ENCODE assay signal across 18 cellular contexts in the genomic region with DNA sequence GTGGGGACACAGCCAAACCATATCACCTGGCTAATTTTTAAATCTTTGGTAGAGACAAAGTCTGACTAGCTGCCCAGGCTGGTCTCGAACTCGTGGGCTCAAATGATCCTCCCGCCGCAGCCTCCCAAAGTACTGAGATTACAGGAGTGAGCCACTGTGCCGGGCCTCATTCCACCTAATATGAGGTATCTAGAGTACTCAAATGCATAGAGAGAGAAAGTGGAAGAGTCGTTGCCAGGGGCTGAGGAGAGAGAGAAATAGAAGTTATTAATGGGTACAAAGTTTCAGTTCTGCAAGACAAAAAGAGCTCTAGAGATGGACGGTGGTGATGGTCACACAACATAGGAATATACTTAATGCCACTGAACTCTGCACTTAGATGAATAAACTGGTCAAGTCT.
A peak's percentile ranks its signal among the peaks of the same experiment; 100 is the strongest.
DNase-seq lines count a peak whose midpoint lies in the region; ATAC-seq, FAIRE-seq and TF ChIP-seq lines count a peak whose summit lies in the region.
"Had no signal": no experiment of that assay in that cellular context is flagged by ENCODE, and none has a peak within 500 bp of the region (broad histone marks: within the 10 kb centered on the region; RNA-seq: fewer than 3 reads in every experiment).

No MANE protein-coding gene starts in this region.

- FAIRE-seq in GM12892 (lab: Jason Lieb, UNC), result no peak
- FAIRE-seq: frontal cortex had no signal

- POLR2A ChIA-PET in activated CD8-positive, alpha-beta T cell treated with anti-CD3 and anti-CD28 coated beads, Interleukin-2, amount 10 ng/mL, durations not matched to agents 7 days and 5 days (lab: Charles Lee), result interaction anchor here (1.0 to 1.7 kb wide), 3 partner anchors 47 to 74 kb away, joined by 3 to 4 read pairs (median 3); no protein-coding TSS in a partner anchor
- POLR2A ChIA-PET in naive thymus-derived CD4-positive, alpha-beta T cell (lab: Charles Lee), result interaction anchor here (0.7 to 1.1 kb wide), 3 partner anchors 22 to 398 kb away, joined by 3 to 4 read pairs (median 3); no protein-coding TSS in a partner anchor

- peaks cover 69% of the 10 kb centered on the region for H3K4me1 Mint-ChIP-seq in T-helper 2 cell treated with Interferon-gamma antibody and Interleukin-4, amounts not matched to agents 5 μg/mL and 100 μg/mL, for 36 hours (ENCODE audit: low read depth)
- H3K4me1 Mint-ChIP-seq in activated CD8-positive, alpha-beta T cell treated with anti-CD3 and anti-CD28 coated beads, Interleukin-2, amount 10 ng/mL, durations not matched to agents 7 days and 5 days (ENCODE audit: low read depth), result peaks cover 89% of the 10 kb centered on the region
- peaks cover 32 to 79% (median 60%) of the 10 kb centered on the region in 7 donors for H3K4me1 Mint-ChIP-seq in naive thymus-derived CD4-positive, alpha-beta T cell

- no peaks in the 10 kb centered on the region for H3K27me3 ChIP-seq in naive thymus-derived CD4-positive, alpha-beta T cell (ENCODE audit: control insufficient read depth in 2 of 2, insufficient read depth in 2 of 2, low read length in 2 of 2)

- no peak overlapping the region for H3K27ac ChIP-seq in naive thymus-derived CD4-positive, alpha-beta T cell (ENCODE audit: low read depth, low read length)

- no peak for TF ChIP-seq CTCF in GM12864 (IDR thresholded peaks at IDR 0.05; ENCODE audit: low read depth, low read length, missing control alignments)

- no peak for TF ChIP-seq POLR2A in GM12892 (IDR thresholded peaks at IDR 0.05; ENCODE audit: low read depth, low read length)

- in situ Hi-C loops in G401 (cut with HindIII; ENCODE audit: low sequenced_read_pairs), result no loop called here

- intact Hi-C loops in naive thymus-derived CD4-positive, alpha-beta T cell (cut with micrococcal nuclease), result no loop called here

- no peak for DNase-seq in T-helper 2 cell treated with Interferon-gamma antibody and Interleukin-4, amounts not matched to agents 5 μg/mL and 100 μg/mL, for 36 hours (ENCODE audit: low spot score)
- DNase-seq in T-helper 2 cell (no peak), GM12864 (ENCODE audit: low read depth) (peak; percentile 67), ureter (ENCODE audit: low spot score) (no peak), G401 (ENCODE audit: low spot score) (no peak), GM12892 (ENCODE audit: insufficient read length) (no peak)
- no peak for DNase-seq in activated CD8-positive, alpha-beta T cell treated with anti-CD3 and anti-CD28 coated beads, Interleukin-2, amount 10 ng/mL, durations not matched to agents 7 days and 5 days
- no peak for DNase-seq in naive thymus-derived CD4-positive, alpha-beta T cell
- DNase-seq: aorta; C1 segment of cervical spinal cord; DMS53; NCI-H1092 treated with DMSO at 0.1 percent for 48 hours; NCI-H748 treated with DMSO at 0.1 percent for 48 hours; stimulated activated naive CD4-positive, alpha-beta T cell treated with Interleukin-2 at 50 U/mL for 16 hours; SW 1271 had no signal

- CTCF ChIA-PET in activated CD8-positive, alpha-beta T cell treated with anti-CD3 and anti-CD28 coated beads, Interleukin-2, amount 10 ng/mL, durations not matched to agents 7 days and 5 days (lab: Charles Lee), result interaction anchor here (1.5 kb wide), 2 partner anchors 19 to 32 kb away, joined by 3 to 4 read pairs; no protein-coding TSS in a partner anchor
- CTCF ChIA-PET in naive thymus-derived CD4-positive, alpha-beta T cell (lab: Charles Lee), result no interaction called here

- H3K36me3 Mint-ChIP-seq in T-helper 2 cell treated with Interferon-gamma antibody and Interleukin-4, amounts not matched to agents 5 μg/mL and 100 μg/mL, for 36 hours (ENCODE audit: low read depth), result peaks cover 39% of the 10 kb centered on the region
- H3K36me3 Mint-ChIP-seq in activated CD8-positive, alpha-beta T cell treated with anti-CD3 and anti-CD28 coated beads, Interleukin-2, amount 10 ng/mL, durations not matched to agents 7 days and 5 days (ENCODE audit: low read depth), result peaks cover 54% of the 10 kb centered on the region
- peaks cover 0 to 37% (median 0%) of the 10 kb centered on the region in 5 donors for H3K36me3 Mint-ChIP-seq in naive thymus-derived CD4-positive, alpha-beta T cell

- H3K4me3 Mint-ChIP-seq in T-helper 2 cell treated with Interferon-gamma antibody and Interleukin-4, amounts not matched to agents 5 μg/mL and 100 μg/mL, for 36 hours, result peak overlapping the region; percentile 25
- H3K4me3 Mint-ChIP-seq in activated CD8-positive, alpha-beta T cell treated with anti-CD3 and anti-CD28 coated beads, Interleukin-2, amount 10 ng/mL, durations not matched to agents 7 days and 5 days, result no peak overlapping the region
- H3K4me3 Mint-ChIP-seq in naive thymus-derived CD4-positive, alpha-beta T cell, result peak overlapping the region in 5 of 10 donors; percentile 0 to 74 (median 15)

- peak overlapping the region; percentile 55 for H3K27ac Mint-ChIP-seq in T-helper 2 cell treated with Interferon-gamma antibody and Interleukin-4, amounts not matched to agents 5 μg/mL and 100 μg/mL, for 36 hours
- peak overlapping the region; percentile 6 for H3K27ac Mint-ChIP-seq in activated CD8-positive, alpha-beta T cell treated with anti-CD3 and anti-CD28 coated beads, Interleukin-2, amount 10 ng/mL, durations not matched to agents 7 days and 5 days
- peak overlapping the region in 8 of 9 donors; percentile 23 to 97 (median 81) for H3K27ac Mint-ChIP-seq in naive thymus-derived CD4-positive, alpha-beta T cell
- H3K27ac Mint-ChIP-seq: progenitor cell of endocrine pancreas had no signal

- H3K9me3 ChIP-seq in naive thymus-derived CD4-positive, alpha-beta T cell (ENCODE audit: control insufficient read depth in 2 of 3, low read length in 3 of 3), result no peaks in the 10 kb centered on the region

- no peak for ATAC-seq in activated CD8-positive, alpha-beta T cell treated with anti-CD3 and anti-CD28 coated beads, Interleukin-2, amount 10 ng/mL, durations not matched to agents 7 days and 5 days
- ATAC-seq in naive thymus-derived CD4-positive, alpha-beta T cell, result no peak
- ATAC-seq: left lobe of liver had no signal

- H3K36me3 ChIP-seq in naive thymus-derived CD4-positive, alpha-beta T cell (ENCODE audit: control insufficient read depth in 2 of 3, insufficient read depth in 3 of 3, low read length in 3 of 3), result no peaks in the 10 kb centered on the region

- H3K4me1 ChIP-seq in naive thymus-derived CD4-positive, alpha-beta T cell (ENCODE audit: control insufficient read depth in 2 of 2, insufficient read depth in 2 of 2, low read length in 2 of 2), result peaks cover 23 to 29% of the 10 kb centered on the region in 2 donors

- no peak overlapping the region for H3K4me3 ChIP-seq in GM12864 (ENCODE audit: low read depth, low read length)
- no peak overlapping the region for H3K4me3 ChIP-seq in naive thymus-derived CD4-positive, alpha-beta T cell (ENCODE audit: low read length)

- H3K27me3 Mint-ChIP-seq in T-helper 2 cell treated with Interferon-gamma antibody and Interleukin-4, amounts not matched to agents 5 μg/mL and 100 μg/mL, for 36 hours (ENCODE audit: low read depth), result no peaks in the 10 kb centered on the region
- no peaks in the 10 kb centered on the region for H3K27me3 Mint-ChIP-seq in activated CD8-positive, alpha-beta T cell treated with anti-CD3 and anti-CD28 coated beads, Interleukin-2, amount 10 ng/mL, durations not matched to agents 7 days and 5 days (ENCODE audit: low read depth)
- peaks cover 0 to 5% (median 0%) of the 10 kb centered on the region in 5 donors for H3K27me3 Mint-ChIP-seq in naive thymus-derived CD4-positive, alpha-beta T cell
- H3K27me3 Mint-ChIP-seq: progenitor cell of endocrine pancreas had no signal

- H3K9me3 Mint-ChIP-seq in T-helper 2 cell treated with Interferon-gamma antibody and Interleukin-4, amounts not matched to agents 5 μg/mL and 100 μg/mL, for 36 hours, result peaks cover 22% of the 10 kb centered on the region
- peaks cover 13% of the 10 kb centered on the region for H3K9me3 Mint-ChIP-seq in activated CD8-positive, alpha-beta T cell treated with anti-CD3 and anti-CD28 coated beads, Interleukin-2, amount 10 ng/mL, durations not matched to agents 7 days and 5 days (ENCODE audit: insufficient read depth)
- H3K9me3 Mint-ChIP-seq in naive thymus-derived CD4-positive, alpha-beta T cell, result peaks cover 0 to 14% (median 0%) of the 10 kb centered on the region in 11 donors

Comparison
In these comparisons a context has a peak if more than half of its experiments do, and no peak if none do; other contexts are left out.
1. H3K27ac Mint-ChIP-seq: peak in every context shown above with its lines; median percentile 81 in naive thymus-derived CD4-positive, alpha-beta T cell; 55 in T-helper 2 cell treated with Interferon-gamma antibody and Interleukin-4, amounts not matched to agents 5 μg/mL and 100 μg/mL, for 36 hours; 6 in activated CD8-positive, alpha-beta T cell treated with anti-CD3 and anti-CD28 coated beads, Interleukin-2, amount 10 ng/mL, durations not matched to agents 7 days and 5 days.